ENCODE assay signal across 21 cellular contexts in the genomic region with DNA sequence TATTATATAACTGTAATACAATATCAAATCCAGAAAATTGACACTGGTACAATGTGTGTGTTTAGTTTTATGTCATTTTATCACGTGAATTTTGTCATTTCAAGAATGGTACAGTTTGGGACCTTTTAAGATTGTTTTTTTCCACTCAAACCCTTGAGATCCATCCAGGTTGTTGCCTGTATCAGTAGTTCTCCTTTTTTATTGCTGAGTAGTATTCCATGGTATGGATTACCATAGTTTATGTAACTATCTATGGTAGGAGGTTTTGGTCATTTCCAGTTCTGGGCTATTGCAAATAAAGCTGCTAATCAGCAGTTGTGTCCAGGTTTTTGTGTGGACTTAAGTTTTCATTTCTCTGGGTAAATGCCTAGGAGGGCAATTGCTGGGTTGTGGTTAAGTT.
"Had no signal": no experiment of that assay in that cellular context is flagged by ENCODE, and none has a peak within 500 bp of the region (broad histone marks: within the 10 kb centered on the region; RNA-seq: fewer than 3 reads in every experiment).

No MANE protein-coding gene starts in this region.

- H3K27ac ChIP-seq: RWPE1 had no signal

- DNase-seq: Karpas-422, KG1, MM.1S, NCI-H1092 treated with DMSO at 0.1 percent for 48 hours, NCI-H1436, NCI-H187, NCI-H2029, NCI-H2081 treated with DMSO at 0.1 percent for 48 hours, NCI-H2171, NCI-H226, NCI-H446, NCI-H510A, NCI-H524 treated with DMSO at 0.1 percent for 48 hours, NCI-H69, NCI-H774, PC-3, SHP77, SK-N-SH, SW 1271 had no signal

- H3K9me3 ChIP-seq: SK-N-SH had no signal

- H3K9ac ChIP-seq: SK-N-SH had no signal

- ATAC-seq: Panc1, PC-3 had no signal

- H3K4me2 ChIP-seq: SK-N-SH had no signal
